ENCODE assay signal across 1 cellular context in genomic region chr2:10120158-10120937, GRCh38.
A peak's percentile ranks its signal among the peaks of the same experiment; 100 is the strongest.
TF ChIP-seq lines count a peak whose summit lies in the region.

No MANE protein-coding gene starts in this region.

TF ChIP-seq in K562, 482 proteins besides CTCF, POLR2A, EP300 and RAD21 (continued from another document and continues in another):
- no peak for TF ChIP-seq FOXP4 (CRISPR knock-in tag; IDR thresholded peaks at IDR 0.05; ENCODE audit: borderline replicate concordance)
- no peak for TF ChIP-seq NFE2L1 (tag; IDR thresholded peaks at IDR 0.05; ENCODE audit: borderline replicate concordance, low read depth)
- TF ChIP-seq BDP1 (IDR thresholded peaks at IDR 0.05; ENCODE audit: insufficient read depth, insufficient read length): no peak
- no peak for TF ChIP-seq RFX1 (IDR thresholded peaks at IDR 0.05)
- TF ChIP-seq FOXJ2 (tag; IDR thresholded peaks at IDR 0.05): no peak
- no peak for TF ChIP-seq MTA1 (IDR thresholded peaks at IDR 0.05; ENCODE audit: borderline replicate concordance)
- TF ChIP-seq TOE1 (IDR thresholded peaks at IDR 0.05; ENCODE audit: borderline replicate concordance): peak; percentile 14
- no peak for TF ChIP-seq TOE1 (CRISPR knock-in tag; IDR thresholded peaks at IDR 0.05; ENCODE audit: borderline replicate concordance, low read depth)
- TF ChIP-seq ZNF133 (CRISPR knock-in tag; IDR thresholded peaks at IDR 0.05): no peak
- peak; percentile 82 for TF ChIP-seq POLR2B (IDR thresholded peaks at IDR 0.05; ENCODE audit: low read depth, partially characterized antibody)
- no peak for TF ChIP-seq ZBTB17 (CRISPR knock-in tag; IDR thresholded peaks at IDR 0.05)
- TF ChIP-seq CBX1 (IDR thresholded peaks at IDR 0.05; ENCODE audit: low read depth): no peak
- TF ChIP-seq ZC3H11A (IDR thresholded peaks at IDR 0.05; ENCODE audit: low read depth, low read length): no peak
- TF ChIP-seq SIRT6 (IDR thresholded peaks at IDR 0.05; ENCODE audit: low read depth, low read length): no peak
- TF ChIP-seq HCFC1 (IDR thresholded peaks at IDR 0.05; ENCODE audit: low read depth, low read length): no peak
- TF ChIP-seq ZBTB8A (IDR thresholded peaks at IDR 0.05; ENCODE audit: partially characterized antibody): no peak
- TF ChIP-seq GMEB1 (CRISPR knock-in tag; IDR thresholded peaks at IDR 0.05): peak; percentile 43; the same call in 1 of the 2 replicates
- no peak for TF ChIP-seq ASH1L (IDR thresholded peaks at IDR 0.05; ENCODE audit: borderline replicate concordance, low read depth, partially characterized antibody)
- TF ChIP-seq CEBPB (tag; IDR thresholded peaks at IDR 0.05): no peak
- no peak for TF ChIP-seq RBM34 (IDR thresholded peaks at IDR 0.05; ENCODE audit: borderline replicate concordance, insufficient read depth, low read length)
- no peak for TF ChIP-seq MCM2 (IDR thresholded peaks at IDR 0.05; ENCODE audit: low read depth)
- TF ChIP-seq DEAF1 (CRISPR knock-in tag; IDR thresholded peaks at IDR 0.05): no peak
- peak; percentile 77; the same call in 1 of the 2 replicates for TF ChIP-seq TFAP4 (CRISPR knock-in tag; IDR thresholded peaks at IDR 0.05; ENCODE audit: borderline replicate concordance)
- TF ChIP-seq PHTF2 (CRISPR knock-in tag; IDR thresholded peaks at IDR 0.05): no peak
- no peak for TF ChIP-seq PURB (CRISPR knock-in tag; IDR thresholded peaks at IDR 0.05; ENCODE audit: low read depth)
- no peak for TF ChIP-seq XRCC5 (IDR thresholded peaks at IDR 0.05; ENCODE audit: low read depth, low read length)
- peak; percentile 43 for TF ChIP-seq RBM25 (IDR thresholded peaks at IDR 0.05; ENCODE audit: low read depth, low read length, severe bottlenecking)
- no peak for TF ChIP-seq SRSF7 (optimal IDR thresholded peaks at IDR 0.05; ENCODE audit: low read depth, low read length)
- no peak for TF ChIP-seq ZNF23 (CRISPR knock-in tag; IDR thresholded peaks at IDR 0.05)
- TF ChIP-seq ZNF407 (IDR thresholded peaks at IDR 0.05; ENCODE audit: low read depth): no peak
- TF ChIP-seq KLF1 (tag; IDR thresholded peaks at IDR 0.05): peak; percentile 66; the same call in 1 of the 2 replicates
- TF ChIP-seq ZHX1 (conservative IDR thresholded peaks at IDR 0.05; ENCODE audit: low read length): no peak
